23 cellular contexts compared by ENCODE assay signal in the genomic region with DNA sequence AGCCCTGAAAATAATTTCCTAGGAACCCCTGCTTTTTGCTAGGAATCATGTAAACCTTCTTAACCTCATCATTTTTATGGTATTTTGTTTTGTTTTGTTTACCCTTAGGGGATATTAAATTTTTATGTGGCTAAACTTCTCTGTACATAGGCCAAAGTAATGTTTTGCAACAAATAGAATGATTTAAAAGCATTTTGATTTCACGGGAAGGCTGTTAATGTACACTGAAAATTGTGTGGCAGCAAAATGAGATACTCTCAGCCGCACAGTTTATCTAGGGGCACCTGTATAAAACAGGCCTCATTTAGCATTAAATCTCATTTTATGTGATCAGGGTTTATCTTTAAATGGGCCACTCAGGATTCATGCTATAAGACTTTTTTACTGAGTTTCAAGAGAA.
"Had no signal": no experiment of that assay in that cellular context is flagged by ENCODE, and none has a peak within 500 bp of the region (broad histone marks: within the 10 kb centered on the region; RNA-seq: fewer than 3 reads in every experiment).

No MANE protein-coding gene starts in this region.

- H3K36me3 ChIP-seq: left ventricle myocardium inferior, neural progenitor cell, neutrophil, ovary, right atrium auricular region, right lobe of liver, suprapubic skin, thoracic aorta, tibial artery, uterus had no signal

- ATAC-seq: natural killer cell, right lobe of liver had no signal

- H3K4me3 ChIP-seq: hepatocyte, left ventricle myocardium inferior, lung, neural progenitor cell, ovary, right atrium auricular region, right lobe of liver, skin epidermis, suprapubic skin, thoracic aorta, tibial artery, uterus had no signal

- H3K9ac ChIP-seq: neural progenitor cell had no signal

- H3K4me1 ChIP-seq: left ventricle myocardium inferior, neural progenitor cell, right lobe of liver, suprapubic skin, tibial artery, uterus had no signal

- DNase-seq: islet precursor cell; left ventricle myocardium inferior; naive B cell; natural killer cell; nephron progenitor cell; occipital lobe; ovary; right lobe of liver; stimulated activated CD4-positive, alpha-beta T cell treated with anti-CD3 and anti-CD28 coated beads, Interleukin-12 subunit alpha, Interleukin-12 subunit beta, amount 100 ng/mL, for 4 hours; stimulated activated CD4-positive, alpha-beta T cell treated with anti-CD3 and anti-CD28 coated beads, Interleukin-15, amount 100 ng/mL, for 24 hours; stimulated activated CD4-positive, alpha-beta T cell treated with anti-CD3 and anti-CD28 coated beads, Interleukin-2, amount 100 ng/mL, for 24 hours; stimulated activated CD4-positive, alpha-beta T cell treated with anti-CD3 and anti-CD28 coated beads, Interleukin-4, amount 100 ng/mL, for 1 hour; stimulated activated naive CD4-positive, alpha-beta T cell; tibial artery; uterus had no signal

- H3K27ac ChIP-seq: hepatocyte, left ventricle myocardium inferior, neural progenitor cell, neutrophil, ovary, right atrium auricular region, right lobe of liver, skin epidermis, suprapubic skin, thoracic aorta, tibial artery, uterus had no signal

- H3K9me3 ChIP-seq: neutrophil, ovary, right atrium auricular region, right lobe of liver, suprapubic skin, thoracic aorta, tibial artery, uterus had no signal
